1 cellular context compared by ENCODE assay signal in the genomic region with DNA sequence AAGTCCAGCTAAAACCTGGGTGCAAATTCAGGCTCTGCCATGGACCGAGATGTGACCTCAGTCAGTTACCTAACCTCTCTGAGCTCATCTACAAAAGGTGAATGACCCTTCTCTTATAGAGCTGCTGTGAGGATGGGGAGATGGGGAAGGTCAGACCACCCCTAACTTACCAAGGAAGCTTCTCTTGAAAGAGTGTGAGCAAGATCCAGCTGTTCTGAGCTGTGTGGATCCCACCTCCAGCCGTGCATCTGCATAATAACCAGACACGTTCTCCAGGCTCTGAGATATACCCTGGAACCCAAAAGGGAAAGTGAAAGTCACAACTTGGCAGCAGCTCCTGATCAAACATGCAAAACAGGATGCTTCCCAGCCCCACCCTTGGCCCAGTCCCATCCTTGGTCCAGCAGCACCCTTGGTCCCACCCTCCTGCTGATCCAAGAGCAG.
TF ChIP-seq lines count a peak whose summit lies in the region.

A gene with protein sequence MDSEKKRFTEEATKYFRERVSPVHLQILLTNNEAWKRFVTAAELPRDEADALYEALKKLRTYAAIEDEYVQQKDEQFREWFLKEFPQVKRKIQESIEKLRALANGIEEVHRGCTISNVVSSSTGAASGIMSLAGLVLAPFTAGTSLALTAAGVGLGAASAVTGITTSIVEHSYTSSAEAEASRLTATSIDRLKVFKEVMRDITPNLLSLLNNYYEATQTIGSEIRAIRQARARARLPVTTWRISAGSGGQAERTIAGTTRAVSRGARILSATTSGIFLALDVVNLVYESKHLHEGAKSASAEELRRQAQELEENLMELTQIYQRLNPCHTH (minus strand): TSS at position 257 of the 444 bp plus-strand sequence. CDS start 11,700 bp downstream, outside the sequence.

TF ChIP-seq in SK-N-SH treated with all-trans-retinoic acid at 6 μM for 48 hours, 23 proteins besides CTCF, POLR2A, EP300 and RAD21 (continued from another document):
- TF ChIP-seq TOX (CRISPR knock-in tag; IDR thresholded peaks at IDR 0.05; ENCODE audit: borderline replicate concordance) (no peak), ZNF565 (CRISPR knock-in tag; conservative IDR thresholded peaks at IDR 0.05; ENCODE audit: low read depth) (no peak), ZFP3 (CRISPR knock-in tag; IDR thresholded peaks at IDR 0.05) (no peak), ZFP30 (CRISPR knock-in tag; IDR thresholded peaks at IDR 0.05) (no peak)
TF ChIP-seq in SK-N-SH treated with all-trans-retinoic acid at 6 μM for 48 hours: peak in this region for 0.
